ENCODE assay signal across 33 cellular contexts in the genomic region with DNA sequence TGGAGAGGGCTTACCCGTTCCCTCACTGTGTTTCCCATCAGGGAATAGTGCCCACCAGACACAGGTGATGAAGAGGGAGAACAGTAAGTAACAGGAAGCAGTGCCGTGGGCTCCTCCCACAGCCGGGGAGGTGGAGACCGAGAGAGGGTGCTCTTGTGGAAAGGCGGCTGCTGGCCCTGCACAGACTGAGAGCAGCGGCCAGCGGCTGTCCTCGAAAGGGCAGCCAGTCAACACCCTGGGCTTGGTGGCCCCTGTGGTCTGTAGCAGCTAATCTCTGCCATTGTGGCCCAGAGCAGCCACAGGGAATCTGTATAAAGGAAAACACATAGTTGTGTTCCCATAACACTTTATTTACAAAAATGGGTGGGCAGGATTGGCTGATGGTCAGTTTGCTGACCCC.
"Had no signal": no experiment of that assay in that cellular context is flagged by ENCODE, and none has a peak within 500 bp of the region (broad histone marks: within the 10 kb centered on the region; RNA-seq: fewer than 3 reads in every experiment).

No MANE protein-coding gene starts in this region.

- H3K27me3 ChIP-seq: ascending aorta, body of pancreas, MG63 had no signal

- ATAC-seq: activated CD8-positive, alpha-beta T cell treated with anti-CD3 and anti-CD28 coated beads, Interleukin-2, amount 10 ng/mL, durations not matched to agents 7 days and 5 days; activated naive CD4-positive, alpha-beta T cell treated with anti-CD3 and anti-CD28 coated beads, Interleukin-2, amount 50 U/mL, for 72 hours; activated naive CD8-positive, alpha-beta T cell treated with anti-CD3 and anti-CD28 coated beads, Interleukin-2, amount 50 U/mL, for 24 hours; body of pancreas; Panc1; Right ventricle myocardium inferior; T-cell had no signal

- H3K9me3 ChIP-seq: ascending aorta, body of pancreas, MG63 had no signal

- DNase-seq: activated CD4-positive, alpha-beta T cell treated with anti-CD3 and anti-CD28 coated beads for 48 hours; activated CD4-positive, alpha-beta T cell treated with anti-CD3 and anti-CD28 coated beads, Interleukin-2, amount 50 U/mL, for 4 hours; activated CD4-positive, CD25-positive, alpha-beta regulatory T cell treated with anti-CD3 and anti-CD28 coated beads, Interleukin-2, amount 50 U/mL, for 72 hours; activated CD8-positive, alpha-beta memory T cell treated with anti-CD3 and anti-CD28 coated beads, Interleukin-2, amount 50 U/mL, for 48 hours; activated CD8-positive, alpha-beta T cell treated with anti-CD3 and anti-CD28 coated beads, Interleukin-2, amount 10 ng/mL, durations not matched to agents 7 days and 5 days; activated effector memory CD4-positive, alpha-beta T cell treated with anti-CD3 and anti-CD28 coated beads, Interleukin-2, amount 50 U/mL, for 16 hours; activated naive CD4-positive, alpha-beta T cell treated with Interleukin-2 at 50 U/mL for 16 hours; activated naive CD8-positive, alpha-beta T cell treated with anti-CD3 and anti-CD28 coated beads, Interleukin-2, amount 50 U/mL, for 24 hours; activated T-cell treated with anti-CD3 and anti-CD28 coated beads, Interleukin-2, amount 50 U/mL, for 1 hour; amniotic stem cell; body of pancreas; central memory CD4-positive, alpha-beta T cell; MG63; MV-4-11; NCI-H1092 treated with DMSO at 0.1 percent for 48 hours; NCI-H1417 treated with DMSO at 0.1 percent for 48 hours; NCI-H1694; NCI-H2029; NCI-H2107; NCI-H2171 treated with DMSO at 0.1 percent for 48 hours; NCI-H345; NCI-H510A; NCI-H69; NK-92 treated with Interleukin-12 subunit alpha and Interleukin-12 subunit beta, amount 100 ng/mL, for 24 hours; OCI-M1; RPMI8226; T-cell had no signal

- H3K9me3 Mint-ChIP-seq: activated naive CD4-positive, alpha-beta T cell treated with anti-CD3 and anti-CD28 coated beads, Interleukin-2, amount 50 U/mL, for 72 hours; activated naive CD8-positive, alpha-beta T cell treated with anti-CD3 and anti-CD28 coated beads, Interleukin-2, amount 50 U/mL, for 24 hours; T-cell had no signal

- H3K4me3 Mint-ChIP-seq: activated CD8-positive, alpha-beta T cell treated with anti-CD3 and anti-CD28 coated beads, Interleukin-2, amount 10 ng/mL, durations not matched to agents 7 days and 5 days; activated naive CD8-positive, alpha-beta T cell treated with anti-CD3 and anti-CD28 coated beads, Interleukin-2, amount 50 U/mL, for 24 hours; T-cell had no signal

- H3K36me3 Mint-ChIP-seq: activated naive CD4-positive, alpha-beta T cell treated with anti-CD3 and anti-CD28 coated beads, Interleukin-2, amount 50 U/mL, for 72 hours had no signal

- H3K4me1 ChIP-seq: ascending aorta, body of pancreas had no signal

- H3K4me3 ChIP-seq: ascending aorta, body of pancreas, MG63, SK-N-MC had no signal

- H3K27ac Mint-ChIP-seq: activated CD8-positive, alpha-beta T cell treated with anti-CD3 and anti-CD28 coated beads, Interleukin-2, amount 10 ng/mL, durations not matched to agents 7 days and 5 days; activated naive CD4-positive, alpha-beta T cell treated with anti-CD3 and anti-CD28 coated beads, Interleukin-2, amount 50 U/mL, for 72 hours; activated naive CD8-positive, alpha-beta T cell treated with anti-CD3 and anti-CD28 coated beads, Interleukin-2, amount 50 U/mL, for 24 hours; T-cell had no signal

- H3K27ac ChIP-seq: ascending aorta, body of pancreas, KMS-11, SK-N-MC had no signal

- H3K27me3 Mint-ChIP-seq: activated naive CD8-positive, alpha-beta T cell treated with anti-CD3 and anti-CD28 coated beads, Interleukin-2, amount 50 U/mL, for 24 hours; T-cell had no signal

- H3K9ac ChIP-seq: KMS-11 had no signal

- H3K4me2 ChIP-seq: KMS-11 had no signal
